17 cellular contexts compared by ENCODE assay signal in genomic region chr13:72960541-72960940, GRCh38.
DNase-seq lines count a peak whose midpoint lies in the region; ATAC-seq, FAIRE-seq and TF ChIP-seq lines count a peak whose summit lies in the region.
"Had no signal": no experiment of that assay in that cellular context is flagged by ENCODE, and none has a peak within 500 bp of the region (broad histone marks: within the 10 kb centered on the region; RNA-seq: fewer than 3 reads in every experiment).

No MANE protein-coding gene starts in this region.

- DNase-seq in NCI-H510A (lab: John Stamatoyannopoulos, UW) (peak; percentile 66), frontal cortex (ENCODE audit: low spot score in 2 of 2) (no peak), retina (peak; percentile 64), GM13977 (ENCODE audit: low spot score) (no peak)
- DNase-seq: activated CD4-positive, alpha-beta T cell treated with anti-CD3 and anti-CD28 coated beads for 1 hour; activated T-cell treated with anti-CD3 and anti-CD28 coated beads, Interleukin-2, amount 50 U/mL, for 72 hours; anterior cingulate cortex; CD8-positive, alpha-beta T cell; dorsolateral prefrontal cortex; gastrocnemius medialis; MM.1S; SW 1271; tibial artery had no signal

- no peak for TF ChIP-seq RAD21 in Ishikawa (IDR thresholded peaks at IDR 0.05; ENCODE audit: low read depth)

- TF ChIP-seq EP300 in Ishikawa (IDR thresholded peaks at IDR 0.05; ENCODE audit: borderline replicate concordance): peak; percentile 61; the same call in 1 of the 2 replicates

- in situ Hi-C loops in GM13977 (cut with MboI; ENCODE audit: low pct_unique_long_range_greater_than_20kb, low sequenced_read_pairs, unreplicated experiment): no loop called here

- no peak for TF ChIP-seq CTCF in GM13977 (IDR thresholded peaks at IDR 0.05; ENCODE audit: extremely low read depth, insufficient read depth, missing control alignments)

- ATAC-seq in HG02938 (IDR thresholded peaks at IDR 0.05; ENCODE audit: unreplicated experiment) (no peak), HG02623 (IDR thresholded peaks at IDR 0.05; ENCODE audit: unreplicated experiment) (no peak), HG02571 (IDR thresholded peaks at IDR 0.05; ENCODE audit: unreplicated experiment) (no peak)
- ATAC-seq: activated T-cell treated with anti-CD3 and anti-CD28 coated beads, Interleukin-2, amount 50 U/mL, for 72 hours; CD8-positive, alpha-beta T cell; gastrocnemius medialis had no signal

- FAIRE-seq in frontal cortex (lab: Jason Lieb, UNC): peak; percentile 10

TF ChIP-seq in Ishikawa, 13 proteins besides CTCF, POLR2A, EP300 and RAD21:
- TF ChIP-seq CREB1 (IDR thresholded peaks at IDR 0.05; ENCODE audit: low read depth) (no peak), TCF12 (IDR thresholded peaks at IDR 0.05; ENCODE audit: low read depth) (peak; percentile 50; the same call in 1 of the 2 replicates), CEBPB (IDR thresholded peaks at IDR 0.05) (peak; percentile 17; the same call in 1 of the 2 replicates), MAX (IDR thresholded peaks at IDR 0.05) (peak; percentile 32; the same call in 1 of the 2 replicates), YY1 (IDR thresholded peaks at IDR 0.05; ENCODE audit: low read depth) (no peak), REST (IDR thresholded peaks at IDR 0.05; ENCODE audit: low read depth) (no peak), FOXM1 (IDR thresholded peaks at IDR 0.05; ENCODE audit: borderline replicate concordance, low read depth) (peak; percentile 85), USF1 (IDR thresholded peaks at IDR 0.05) (no peak), NFIC (IDR thresholded peaks at IDR 0.05) (peak; percentile 70), ZBTB7A (IDR thresholded peaks at IDR 0.05; ENCODE audit: low read depth) (no peak), TEAD4 (IDR thresholded peaks at IDR 0.05) (peak; percentile 31; the same call in 1 of the 2 replicates), EGR1 (IDR thresholded peaks at IDR 0.05) (no peak), TAF1 (IDR thresholded peaks at IDR 0.05; ENCODE audit: low read depth) (no peak)

Comparison
In these comparisons a context has a peak if more than half of its experiments do, and no peak if none do; other contexts are left out.
1. DNase-seq: peak in NCI-H510A (single experiment) and retina (single experiment); none in frontal cortex (0 of 2) and GM13977 (single experiment).